ENCODE assay signal across 13 cellular contexts in the genomic region with DNA sequence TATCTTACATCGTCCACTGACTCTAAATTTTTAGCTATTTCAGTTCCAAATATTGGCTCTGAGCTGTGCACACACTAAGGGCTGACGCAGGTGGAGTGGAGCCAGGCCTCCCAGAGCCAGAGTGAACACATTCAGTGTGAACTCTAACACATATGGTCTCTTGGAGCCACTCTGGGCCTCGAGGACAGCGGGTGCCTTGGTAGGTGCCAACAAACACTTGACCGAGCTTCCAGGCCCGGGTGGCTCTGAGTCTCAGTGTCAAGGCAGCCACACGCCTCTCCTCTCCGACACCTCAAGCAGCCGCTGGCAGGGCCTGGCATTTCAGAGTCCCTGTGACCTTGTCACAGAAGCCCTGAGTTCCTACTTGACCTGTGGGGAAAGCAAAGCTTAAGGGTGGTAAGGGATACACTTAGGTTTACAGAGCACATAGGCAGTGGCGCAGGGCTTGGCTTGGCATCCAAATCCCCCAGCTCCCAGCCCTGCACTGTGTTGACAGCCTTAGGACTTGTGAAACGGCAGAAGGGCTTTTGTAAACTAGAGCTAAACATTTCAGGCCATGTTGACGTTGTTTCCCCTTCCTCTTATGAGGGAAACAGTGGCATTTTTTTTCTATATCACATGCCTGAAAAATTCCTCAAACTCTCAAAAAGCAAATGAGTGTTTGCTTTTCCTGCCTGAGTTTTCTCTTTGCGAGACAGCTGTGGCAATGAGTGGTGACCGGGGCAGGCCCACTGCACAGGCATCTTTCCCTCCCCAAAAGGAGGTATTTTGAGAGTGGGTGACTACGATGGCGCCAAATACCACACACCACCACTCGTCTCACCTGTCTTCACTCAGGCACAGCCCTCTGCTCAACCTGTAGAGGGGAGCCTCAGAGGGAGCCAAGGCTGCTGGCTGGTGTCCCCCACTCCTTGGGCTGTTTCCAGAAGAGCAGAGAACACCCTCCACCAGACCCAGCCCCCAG.
DNase-seq lines count a peak whose midpoint lies in the region; ATAC-seq lines count a peak whose summit lies in the region.
"Had no signal": no experiment of that assay in that cellular context is flagged by ENCODE, and none has a peak within 500 bp of the region (broad histone marks: within the 10 kb centered on the region; RNA-seq: fewer than 3 reads in every experiment).

No MANE protein-coding gene starts in this region.

- H3K36me3 ChIP-seq in GM23248 (ENCODE audit: low read depth) (no peaks in the 10 kb centered on the region), subcutaneous abdominal adipose tissue (ENCODE audit: control insufficient read depth in 5 of 5, insufficient read depth in 5 of 5, low read length in 5 of 5) (peaks cover 0 to 12% (median 0%) of the 10 kb centered on the region in 5 donors)

- H3K27me3 ChIP-seq in GM23248 (replicated peaks; ENCODE audit: insufficient read depth) (no peaks in the 10 kb centered on the region), subcutaneous abdominal adipose tissue (ENCODE audit: control insufficient read depth in 5 of 5, insufficient read depth in 4 of 5, low read length in 5 of 5) (no peaks in the 10 kb centered on the region)

- in situ Hi-C loops in GM23248 (cut with MboI): no loop called here

- no peak overlapping the region for H3K4me3 Mint-ChIP-seq in activated T-cell treated with anti-CD3 and anti-CD28 coated beads, Interleukin-2, amount 50 U/mL, for 4 hours

- DNase-seq in GM23248: peak; percentile 41
- DNase-seq in cerebellum (ENCODE audit: low spot score): peak; percentile 87
- peak; percentile 11 to 83 for DNase-seq in lung microvascular endothelial cell (ENCODE audit: low read depth in 2 of 2)
- no peak for DNase-seq in GF-D8 (lab: John Stamatoyannopoulos, UW)
- DNase-seq in activated T-cell treated with anti-CD3 and anti-CD28 coated beads, Interleukin-2, amount 50 U/mL, for 4 hours: no peak
- DNase-seq: activated CD8-positive, alpha-beta memory T cell treated with anti-CD3 and anti-CD28 coated beads, Interleukin-2, amount 50 U/mL, for 4 hours; amniotic stem cell; erythroblast; NCI-H1048; T-helper 9 cell had no signal

- H3K4me1 ChIP-seq in GM23248 (ENCODE audit: insufficient read depth): peaks cover 17% of the 10 kb centered on the region
- peaks cover 12 to 59% (median 57%) of the 10 kb centered on the region in 5 donors for H3K4me1 ChIP-seq in subcutaneous abdominal adipose tissue (ENCODE audit: control insufficient read depth in 5 of 5, insufficient read depth in 5 of 5, low read length in 5 of 5)

- H3F3A ChIP-seq in GM23248 (ENCODE audit: insufficient read depth): peaks cover 12% of the 10 kb centered on the region

- H3K27ac ChIP-seq in GM23248: 0 out of 2 replicates have a peak overlapping the region, but pooled peaks have one; percentile 27
- H3K27ac ChIP-seq in subcutaneous abdominal adipose tissue (ENCODE audit: low read depth, low read length): peak overlapping the region; percentile 97

- no peaks in the 10 kb centered on the region for H3K79me2 ChIP-seq in GM23248 (ENCODE audit: insufficient read depth)

- no peak overlapping the region for H3K9ac ChIP-seq in GM23248
- peak overlapping the region; percentile 22 to 84 (median 55) for H3K9ac ChIP-seq in subcutaneous abdominal adipose tissue (ENCODE audit: low read length in 5 of 5)

- H3K4me1 Mint-ChIP-seq in activated T-cell treated with anti-CD3 and anti-CD28 coated beads, Interleukin-2, amount 50 U/mL, for 4 hours (ENCODE audit: low read depth): peaks cover 10% of the 10 kb centered on the region

- no peaks in the 10 kb centered on the region for H3K9me2 ChIP-seq in GM23248 (ENCODE audit: insufficient read depth)

- H3K9me3 ChIP-seq in GM23248 (ENCODE audit: low read depth): no peaks in the 10 kb centered on the region
- no peaks in the 10 kb centered on the region for H3K9me3 ChIP-seq in subcutaneous abdominal adipose tissue (ENCODE audit: control insufficient read depth in 5 of 5, low read length in 5 of 5)

- no peaks in the 10 kb centered on the region for H3K9me3 Mint-ChIP-seq in activated T-cell treated with anti-CD3 and anti-CD28 coated beads, Interleukin-2, amount 50 U/mL, for 4 hours

- ATAC-seq in HG02759 (IDR thresholded peaks at IDR 0.05; ENCODE audit: unreplicated experiment) (no peak), GM21717 (IDR thresholded peaks at IDR 0.05; ENCODE audit: unreplicated experiment) (no peak)
- ATAC-seq in activated T-cell treated with anti-CD3 and anti-CD28 coated beads, Interleukin-2, amount 50 U/mL, for 4 hours: no peak

- no peak overlapping the region for H3K4me3 ChIP-seq in GM23248
- peak overlapping the region in 2 of 5 donors; percentile 2 to 8 for H3K4me3 ChIP-seq in subcutaneous abdominal adipose tissue (ENCODE audit: low read depth in 1 of 5, low read length in 5 of 5)

- no peak overlapping the region for H2AFZ ChIP-seq in GM23248

- no peaks in the 10 kb centered on the region for H3K27me3 Mint-ChIP-seq in activated T-cell treated with anti-CD3 and anti-CD28 coated beads, Interleukin-2, amount 50 U/mL, for 4 hours (ENCODE audit: low read depth)

- peak overlapping the region; percentile 23 for H3K4me2 ChIP-seq in GM23248 (ENCODE audit: unreplicated experiment)

- no peaks in the 10 kb centered on the region for H4K20me1 ChIP-seq in GM23248 (ENCODE audit: insufficient read depth)

- no peaks in the 10 kb centered on the region for H3K36me3 Mint-ChIP-seq in activated T-cell treated with anti-CD3 and anti-CD28 coated beads, Interleukin-2, amount 50 U/mL, for 4 hours (ENCODE audit: insufficient read depth)

- 54 to 56% methylated on average over 17 of the region's 17 CpGs for WGBS in GM23248 (ENCODE audit: low coverage in 1 of 2, low lambda C conversion rate in 2 of 2, missing lambda C conversion rate in 2 of 2), 2 experiments

Comparison
In these comparisons a context has a peak if more than half of its experiments do, and no peak if none do; other contexts are left out.
1. DNase-seq: peak in GM23248 (single experiment), cerebellum (single experiment) and lung microvascular endothelial cell (2 of 2); none in GF-D8 (single experiment) and activated T-cell treated with anti-CD3 and anti-CD28 coated beads, Interleukin-2, amount 50 U/mL, for 4 hours (single experiment).